14 cellular contexts compared by ENCODE assay signal in the genomic region with DNA sequence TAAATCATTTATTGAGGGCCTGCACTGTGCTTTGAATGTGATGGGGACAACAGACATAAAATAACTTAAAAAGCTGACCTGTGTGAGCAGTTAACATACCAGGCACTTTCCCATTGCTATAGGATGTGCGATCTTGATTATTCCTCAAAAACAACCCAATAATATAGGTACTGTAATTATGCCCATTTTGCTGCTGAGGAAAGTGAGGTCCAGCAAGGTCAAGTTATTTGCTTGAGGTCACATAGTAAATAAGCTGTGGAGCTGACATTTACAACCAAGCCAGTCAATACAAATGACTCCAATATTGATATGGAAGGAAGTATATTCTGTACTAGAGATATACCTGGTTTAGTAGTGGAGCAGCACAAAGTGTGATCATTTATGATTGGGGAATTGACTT.
DNase-seq lines count a peak whose midpoint lies in the region; ATAC-seq, FAIRE-seq and TF ChIP-seq lines count a peak whose summit lies in the region.
"Had no signal": no experiment of that assay in that cellular context is flagged by ENCODE, and none has a peak within 500 bp of the region (broad histone marks: within the 10 kb centered on the region; RNA-seq: fewer than 3 reads in every experiment).

No MANE protein-coding gene starts in this region.

- peak overlapping the region; percentile 14; the same call in 1 of the 2 replicates for H3K23ac ChIP-seq in IMR-90 (ENCODE audit: low read depth, low read length)

- peak overlapping the region; percentile 43; the same call in 1 of the 2 replicates for H2BK20ac ChIP-seq in IMR-90 (ENCODE audit: low read depth, low read length)

- H3K9me1 ChIP-seq in IMR-90 (ENCODE audit: insufficient read depth, low read length) (peaks cover 60% of the 10 kb centered on the region), keratinocyte (ENCODE audit: control insufficient read depth, extremely low read depth, insufficient read depth, low read length) (peaks cover 2% of the 10 kb centered on the region)

- no peak overlapping the region for H2AFZ ChIP-seq in IMR-90 (replicated peaks; ENCODE audit: low read length, poor library complexity)
- no peak overlapping the region for H2AFZ ChIP-seq in keratinocyte (ENCODE audit: control insufficient read depth, low read length)

- CTCF ChIA-PET in IMR-90 (lab: Yijun Ruan, JAX), result interaction anchor here (1.5 kb wide), 1 partner anchor 10 kb away, joined by 4 read pairs; no protein-coding TSS in a partner anchor

- peak overlapping the region; percentile 21; the same call in 1 of the 2 replicates for H2BK120ac ChIP-seq in IMR-90 (ENCODE audit: low read depth, low read length)

- H4K5ac ChIP-seq in IMR-90 (ENCODE audit: low read depth, low read length), result peak overlapping the region; percentile 23; the same call in 1 of the 2 replicates

- POLR2A ChIA-PET in IMR-90 (lab: Charles Lee; ENCODE audit: unreplicated experiment), result no interaction called here

- no CpG with 5 or more reads among the region's 1 CpG for WGBS in IMR-90 (ENCODE audit: extremely low coverage in 2 of 2, insufficient read length in 1 of 2), 2 experiments
- WGBS in gastroesophageal sphincter (ENCODE audit: low coverage in 1 of 2), 2 donors, result 80 to 100% methylated on average over 1 of the region's 1 CpG

- 0 out of 2 replicates have a peak overlapping the region, but pooled peaks have one; percentile 5 for H3K14ac ChIP-seq in IMR-90 (replicated peaks; ENCODE audit: low read depth, low read length)

- H2AK9ac ChIP-seq in IMR-90 (replicated peaks; ENCODE audit: low read depth, low read length, poor library complexity), result no peak overlapping the region

- H3K4me3 ChIP-seq in IMR-90 (ENCODE audit: insufficient read depth, low read depth, low read length), result no peak overlapping the region
- H3K4me3 ChIP-seq in keratinocyte (ENCODE audit: control insufficient read depth in 2 of 3, extremely low read depth in 1 of 3, insufficient read depth in 2 of 3, low read depth in 1 of 3, low read length in 3 of 3), result peak overlapping the region in 1 of 3 experiments; percentile 2
- no peak overlapping the region for H3K4me3 ChIP-seq in skeletal muscle satellite cell (ENCODE audit: low read length)
- no peak overlapping the region for H3K4me3 ChIP-seq in gastroesophageal sphincter

- DNase-seq in IMR-90 (no peak), keratinocyte (ENCODE audit: low read depth, low spot score) (no peak), NCI-H1694 (lab: John Stamatoyannopoulos, UW) (no peak)
- DNase-seq: NCI-H1048; NCI-H146; NCI-H2107; NCI-H345; NK-92 treated with Interleukin-12 subunit alpha and Interleukin-12 subunit beta, amount 100 ng/mL, for 24 hours had no signal

- H4K20me1 ChIP-seq in IMR-90 (ENCODE audit: insufficient read depth, low read length) (peaks cover 88% of the 10 kb centered on the region), keratinocyte (ENCODE audit: control insufficient read depth, extremely low read depth, insufficient read depth, low read length) (no peaks in the 10 kb centered on the region)

- H3K27me3 ChIP-seq in IMR-90 (ENCODE audit: control insufficient read depth, insufficient read depth, low read length) (no peaks in the 10 kb centered on the region), keratinocyte (ENCODE audit: control insufficient read depth, extremely low read depth, insufficient read depth, low read length) (no peaks in the 10 kb centered on the region), skeletal muscle satellite cell (ENCODE audit: control insufficient read depth, insufficient read depth, low read length) (no peaks in the 10 kb centered on the region), gastroesophageal sphincter (no peaks in the 10 kb centered on the region)

- H3K9me3 ChIP-seq in IMR-90 (ENCODE audit: control insufficient read depth, insufficient read depth, low read length) (no peaks in the 10 kb centered on the region), keratinocyte (ENCODE audit: control insufficient read depth, low read depth, low read length) (no peaks in the 10 kb centered on the region), skeletal muscle satellite cell (replicated peaks; ENCODE audit: low read length) (no peaks in the 10 kb centered on the region), gastroesophageal sphincter (no peaks in the 10 kb centered on the region)

- peak overlapping the region; percentile 47 for H2BK5ac ChIP-seq in IMR-90 (ENCODE audit: low read depth, low read length, poor library complexity, severe bottlenecking)

- H3K36me3 ChIP-seq in IMR-90 (ENCODE audit: control insufficient read depth, insufficient read depth, low read length), result peaks cover 12% of the 10 kb centered on the region
- peaks cover 4 to 6% of the 10 kb centered on the region in 2 experiments for H3K36me3 ChIP-seq in keratinocyte (ENCODE audit: control insufficient read depth in 2 of 2, extremely low read depth in 1 of 2, insufficient read depth in 2 of 2, low read length in 2 of 2)
- H3K36me3 ChIP-seq in skeletal muscle satellite cell (ENCODE audit: insufficient read depth, low read length), result peaks cover 26% of the 10 kb centered on the region
- peaks cover 0 to 15% of the 10 kb centered on the region in 2 donors for H3K36me3 ChIP-seq in gastroesophageal sphincter

- peak overlapping the region; percentile 52; the same call in 1 of the 2 replicates for H3K4me2 ChIP-seq in IMR-90 (ENCODE audit: low read depth, low read length)
- H3K4me2 ChIP-seq in keratinocyte (ENCODE audit: control insufficient read depth, extremely low read depth, insufficient read depth, low read depth, low read length), result peak overlapping the region; percentile 53
- H3K4me2 ChIP-seq in skeletal muscle satellite cell (ENCODE audit: low read length), result peak overlapping the region; percentile 51

- intact Hi-C loops in IMR-90 (cut with micrococcal nuclease), result loop anchor here (5.0 to 10.0 kb wide), 2 partner anchors 78 to 436 kb away; no protein-coding TSS in a partner anchor

- peaks cover 43% of the 10 kb centered on the region for H3K4me1 ChIP-seq in IMR-90 (ENCODE audit: control insufficient read depth, insufficient read depth, low read length)
- peaks cover 42% of the 10 kb centered on the region for H3K4me1 ChIP-seq in keratinocyte (ENCODE audit: control insufficient read depth, extremely low read depth, insufficient read depth, low read length)
- peaks cover 87% of the 10 kb centered on the region for H3K4me1 ChIP-seq in skeletal muscle satellite cell (ENCODE audit: control insufficient read depth, insufficient read depth, low read length)
- peaks cover 0 to 63% (median 3%) of the 10 kb centered on the region in 3 donors for H3K4me1 ChIP-seq in gastroesophageal sphincter

- dilution Hi-C loops in IMR-90 (cut with HindIII; ENCODE audit: low sequenced_read_pairs, unreplicated experiment) (no loop called here), keratinocyte (cut with MboI; ENCODE audit: extremely low pct_ligation_motif_present, low sequenced_read_pairs) (no loop called here)

- no TSS peak for BruUV-seq in IMR-90 (replicated peaks; lab: Mats Ljungman, UMichigan)

- H3K56ac ChIP-seq in IMR-90 (ENCODE audit: extremely low read depth, insufficient read depth, low read length), result no peak overlapping the region

- 0 out of 2 replicates have a peak overlapping the region, but pooled peaks have one; percentile 25 for H2AK5ac ChIP-seq in IMR-90 (ENCODE audit: low read depth, low read length)

- TF ChIP-seq CTCF in IMR-90 (conservative IDR thresholded peaks at IDR 0.05; ENCODE audit: low read depth, low read length), result no peak
- no peak for TF ChIP-seq CTCF in keratinocyte (optimal IDR thresholded peaks at IDR 0.05 in 1 of 3, IDR thresholded peaks at IDR 0.05 in 1 of 3, conservative IDR thresholded peaks at IDR 0.05 in 1 of 3; ENCODE audit: extremely low read depth in 1 of 3, insufficient read depth in 2 of 3, low read length in 3 of 3)
- TF ChIP-seq CTCF in gastroesophageal sphincter (IDR thresholded peaks at IDR 0.05), result no peak

- H4K91ac ChIP-seq in IMR-90 (ENCODE audit: insufficient read depth, low read depth, low read length), result no peak overlapping the region

- FAIRE-seq in keratinocyte (lab: Jason Lieb, UNC), result no peak
- FAIRE-seq: H54 had no signal

- no peak for TF ChIP-seq RAD21 in IMR-90 (IDR thresholded peaks at IDR 0.05; ENCODE audit: low read length)

- H3K79me2 ChIP-seq in keratinocyte (ENCODE audit: control insufficient read depth, insufficient read depth, low read length), result peaks cover 78% of the 10 kb centered on the region

- peak overlapping the region; percentile 43; the same call in 1 of the 3 replicates for H2BK15ac ChIP-seq in IMR-90 (ENCODE audit: low read depth, low read length)

- H3K4ac ChIP-seq in IMR-90 (ENCODE audit: low read depth, low read length), result peak overlapping the region; percentile 2; the same call in 1 of the 2 replicates

- H4K8ac ChIP-seq in IMR-90 (ENCODE audit: low read depth in 2 of 2, low read length in 2 of 2), result peak overlapping the region in 1 of 2 experiments; percentile 23; a peak in 2 of 4 replicates

- no peak for ATAC-seq in IMR-90 (ENCODE audit: low read depth)
- ATAC-seq in SK-N-SH treated with all-trans-retinoic acid at 6 μM for 48 hours, result no peak
- no peak for ATAC-seq in gastroesophageal sphincter
- ATAC-seq in GM21825 (IDR thresholded peaks at IDR 0.05; ENCODE audit: unreplicated experiment), result no peak

- TF ChIP-seq POLR2A in IMR-90 (IDR thresholded peaks at IDR 0.05; ENCODE audit: low read depth, low read length), result no peak
- TF ChIP-seq POLR2A in gastroesophageal sphincter (IDR thresholded peaks at IDR 0.05), result no peak

- H3K27ac ChIP-seq in IMR-90 (ENCODE audit: insufficient read depth, low read length), result no peak overlapping the region
- H3K27ac ChIP-seq in keratinocyte (ENCODE audit: control insufficient read depth, insufficient read depth, low read length), result peak overlapping the region; percentile 76
- H3K27ac ChIP-seq in gastroesophageal sphincter, result no peak overlapping the region
- H3K27ac ChIP-seq: C4-2B had no signal

- no peak for TF ChIP-seq EP300 in gastroesophageal sphincter (IDR thresholded peaks at IDR 0.05)

- in situ Hi-C loops in IMR-90 (cut with MboI; ENCODE audit: low sequenced_read_pairs), result no loop called here

- H3K79me1 ChIP-seq in IMR-90 (ENCODE audit: low read depth in 1 of 2, low read length in 2 of 2), result peaks cover 61 to 94% of the 10 kb centered on the region in 2 experiments

- H3K9ac ChIP-seq in IMR-90 (ENCODE audit: low read depth, low read length) (no peak overlapping the region), keratinocyte (ENCODE audit: control insufficient read depth, extremely low read depth, insufficient read depth, low read length) (peak overlapping the region; percentile 31), skeletal muscle satellite cell (ENCODE audit: low read depth, low read length) (peak overlapping the region; percentile 55)

- peak overlapping the region; percentile 61; the same call in 1 of the 2 replicates for H3K18ac ChIP-seq in IMR-90 (ENCODE audit: low read depth, low read length)

TF ChIP-seq in IMR-90, 13 proteins besides CTCF, POLR2A, EP300 and RAD21:
- TF ChIP-seq RCOR1 (IDR thresholded peaks at IDR 0.05; ENCODE audit: insufficient replicate concordance, low read length), result peak; percentile 44
- TF ChIP-seq NFE2L2 (IDR thresholded peaks at IDR 0.05; ENCODE audit: low read depth, low read length), result no peak

TF ChIP-seq in SK-N-SH treated with all-trans-retinoic acid at 6 μM for 48 hours, 23 proteins besides CTCF, POLR2A, EP300 and RAD21 (continues in another document):
- TF ChIP-seq ZC3H10 (CRISPR knock-in tag; IDR thresholded peaks at IDR 0.05) (no peak), ARNTL (CRISPR knock-in tag; IDR thresholded peaks at IDR 0.05; ENCODE audit: borderline replicate concordance, low read depth) (no peak), CSDC2 (CRISPR knock-in tag; IDR thresholded peaks at IDR 0.05) (no peak)
